13 cellular contexts compared by ENCODE assay signal in the genomic region with DNA sequence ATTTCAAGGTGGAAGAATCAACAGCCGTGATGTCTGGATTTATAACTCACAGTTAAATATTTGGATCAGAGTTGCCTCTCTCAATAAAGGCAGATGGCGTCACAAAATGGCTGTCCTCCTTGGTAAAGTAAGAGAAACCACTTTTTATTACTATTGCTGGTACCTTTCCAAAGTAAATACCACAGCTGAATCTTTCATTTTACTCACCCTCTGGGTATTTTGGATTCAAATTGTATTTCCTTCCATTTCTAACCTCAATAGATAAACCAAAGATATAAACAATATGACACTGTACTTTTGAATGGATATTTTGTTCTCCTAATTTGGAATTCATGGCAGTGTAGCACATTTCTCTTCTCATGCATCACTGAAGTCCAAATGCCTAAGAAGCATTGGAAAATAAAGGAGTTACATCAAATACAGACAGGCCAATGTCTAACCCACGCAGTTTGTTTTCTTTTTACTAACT. TPM values are rescaled to one million over a fixed set of nuclear protein-coding genes. Genes with fewer than 3 reads are reported as not detected.
A peak's percentile ranks its signal among the peaks of the same experiment; 100 is the strongest.
DNase-seq lines count a peak whose midpoint lies in the region; ATAC-seq and TF ChIP-seq lines count a peak whose summit lies in the region.
"Had no signal": no experiment of that assay in that cellular context is flagged by ENCODE, and none has a peak within 500 bp of the region (broad histone marks: within the 10 kb centered on the region; RNA-seq: fewer than 3 reads in every experiment).

No MANE protein-coding gene starts in this region.

- no peaks in the 10 kb centered on the region for H3K79me2 ChIP-seq in fibroblast of lung (ENCODE audit: control insufficient read depth, insufficient read depth, low read length)

- H3K36me3 ChIP-seq in fibroblast of lung (ENCODE audit: control insufficient read depth, insufficient read depth, low read length) = no peaks in the 10 kb centered on the region

- peak; percentile 72 for DNase-seq in GM04504 (ENCODE audit: low read depth)
- peak; percentile 10 for DNase-seq in SHP77 treated with DMSO at 0.1 percent for 48 hours (lab: John Stamatoyannopoulos, UW)
- peak; percentile 97 to 98 for DNase-seq in fibroblast of lung (ENCODE audit: low read depth in 2 of 2)
- DNase-seq in pulmonary artery endothelial cell (ENCODE audit: low read depth, low spot score) = peak; percentile 22
- no peak for DNase-seq in Ammon's horn (ENCODE audit: low spot score)
- DNase-seq in activated naive CD4-positive, alpha-beta T cell treated with anti-CD3 and anti-CD28 coated beads, Interleukin-2, amount 50 U/mL, for 16 hours = no peak
- no peak for DNase-seq in stimulated activated CD4-positive, alpha-beta T cell treated with anti-CD3 and anti-CD28 coated beads, Interleukin-4, amount 100 ng/mL, for 4 hours
- DNase-seq: activated T-cell treated with anti-CD3 and anti-CD28 coated beads, Interleukin-2, amount 50 U/mL, for 48 hours; H7; islet precursor cell; NCI-H187 treated with DMSO at 0.1 percent for 48 hours; psoas muscle had no signal

- H3K4me1 ChIP-seq in fibroblast of lung (ENCODE audit: control insufficient read depth, extremely low read depth, insufficient read depth, low read length) = no peaks in the 10 kb centered on the region

- H3K4me2 ChIP-seq in fibroblast of lung (ENCODE audit: extremely low read depth, insufficient read depth, low read length) = no peak overlapping the region

- no peak for TF ChIP-seq CTCF in fibroblast of lung (conservative IDR thresholded peaks at IDR 0.05 in 1 of 2, IDR thresholded peaks at IDR 0.05 in 1 of 2; ENCODE audit: low read depth in 1 of 2, low read length in 2 of 2)

- no peaks in the 10 kb centered on the region for H3K27me3 ChIP-seq in fibroblast of lung (ENCODE audit: control insufficient read depth, insufficient read depth, low read length)

- H4K20me1 ChIP-seq in fibroblast of lung (ENCODE audit: control insufficient read depth, extremely low read depth, insufficient read depth, low read length) = no peaks in the 10 kb centered on the region

- no peak overlapping the region for H3K27ac ChIP-seq in fibroblast of lung (ENCODE audit: insufficient read depth, low read length)
- H3K27ac ChIP-seq: psoas muscle had no signal

- H2AFZ ChIP-seq in fibroblast of lung (ENCODE audit: low read length) = peak overlapping the region; percentile 44

- H3K4me3 ChIP-seq in fibroblast of lung (replicated peaks in 1 of 4; ENCODE audit: control extremely low read depth in 1 of 4, insufficient read depth in 1 of 4, low read depth in 3 of 4, low read length in 4 of 4) = no peak overlapping the region
- H3K4me3 ChIP-seq: psoas muscle had no signal

- no peaks in the 10 kb centered on the region for H3K9me3 ChIP-seq in fibroblast of lung (ENCODE audit: control insufficient read depth, insufficient read depth, low read depth, low read length)
- H3K9me3 ChIP-seq: psoas muscle had no signal

- H3K9ac ChIP-seq in fibroblast of lung (ENCODE audit: insufficient read depth, low read length) = no peak overlapping the region

- ATAC-seq in GM21515 (IDR thresholded peaks at IDR 0.05; ENCODE audit: unreplicated experiment) = no peak
- ATAC-seq: psoas muscle had no signal

RNA-seq across cellular contexts. Expression of a gene that starts 29.5 kb away (rescaled TPM):
- total RNA-seq in fibroblast of lung = 70.7 and 131 TPM in 2 replicates
- 12.2 and 20.4 TPM in 2 replicates for polyA plus RNA-seq in fibroblast of lung
- polyA plus RNA-seq in fibroblast of lung (2012) = 4.6 and 6.3 TPM in 2 replicates
- 2.4 and 8.3 TPM in 2 replicates for polyA minus RNA-seq in fibroblast of lung (ENCODE audit: low replicate concordance)
- 53.9 and 68.9 TPM in 2 replicates for total RNA-seq in pulmonary artery endothelial cell

RNA-seq across cellular contexts. Expression of a gene that starts 32.6 kb away (rescaled TPM):
- total RNA-seq in fibroblast of lung (28.0 and 28.7 TPM in 2 replicates), pulmonary artery endothelial cell (33.8 and 37.5 TPM in 2 replicates)
- 19.5 and 25.0 TPM in 2 replicates for polyA plus RNA-seq in fibroblast of lung
- 12.3 and 16.3 TPM in 2 replicates for polyA plus RNA-seq in fibroblast of lung (2012)
- 25.5 and 56.6 TPM in 2 replicates for polyA minus RNA-seq in fibroblast of lung (ENCODE audit: low replicate concordance)

Comparison
In these comparisons a context has a peak if more than half of its experiments do, and no peak if none do; other contexts are left out.
1. DNase-seq: peak in GM04504 (single experiment), SHP77 treated with DMSO at 0.1 percent for 48 hours (single experiment), fibroblast of lung (2 of 2) and pulmonary artery endothelial cell (single experiment); none in Ammon's horn (single experiment), activated naive CD4-positive, alpha-beta T cell treated with anti-CD3 and anti-CD28 coated beads, Interleukin-2, amount 50 U/mL, for 16 hours (single experiment) and stimulated activated CD4-positive, alpha-beta T cell treated with anti-CD3 and anti-CD28 coated beads, Interleukin-4, amount 100 ng/mL, for 4 hours (0 of 2).